Comparison of ENCODE assay signal across 12 cellular contexts in genomic region chr13:36154567-36155231, GRCh38. TPM values are rescaled to one million over a fixed set of nuclear protein-coding genes. Genes with fewer than 3 reads are reported as not detected.
A peak's percentile ranks its signal among the peaks of the same experiment; 100 is the strongest.
DNase-seq lines count a peak whose midpoint lies in the region; ATAC-seq and TF ChIP-seq lines count a peak whose summit lies in the region.
"Had no signal": no experiment of that assay in that cellular context is flagged by ENCODE, and none has a peak within 500 bp of the region (broad histone marks: within the 10 kb centered on the region; RNA-seq: fewer than 3 reads in every experiment).

No MANE protein-coding gene starts in this region.

- DNase-seq in DMS53 (lab: John Stamatoyannopoulos, UW) (peak; percentile 79), posterior cingulate gyrus (peak in 6 of 10 donors; percentile 16 to 90 (median 68)), 8988T (no peak), epidermal melanocyte (ENCODE audit: insufficient read length, low spot score) (no peak)
- DNase-seq: activated T-cell treated with anti-CD3 and anti-CD28 coated beads for 4 hours; NCI-H187; right lobe of liver; stimulated activated CD8-positive, alpha-beta memory T cell treated with anti-CD3 and anti-CD28 coated beads, Interleukin-4, amount 100 ng/mL, for 48 hours had no signal

- no peaks in the 10 kb centered on the region for H3K9me3 ChIP-seq in iPS-15b (ENCODE audit: control insufficient read depth, insufficient read depth, low read length)
- H3K9me3 ChIP-seq: right lobe of liver had no signal

- peak overlapping the region; percentile 50 for H3K4me3 ChIP-seq in iPS-15b (ENCODE audit: low read depth, low read length)
- H3K4me3 ChIP-seq: right lobe of liver had no signal

- H3K27me3 ChIP-seq in iPS-15b (ENCODE audit: control insufficient read depth, insufficient read depth, low read length) = peaks cover 21% of the 10 kb centered on the region
- H3K27me3 ChIP-seq: right lobe of liver had no signal

- TF ChIP-seq CTCF in brain (conservative IDR thresholded peaks at IDR 0.05) = no peak

- ATAC-seq in HG03520 (IDR thresholded peaks at IDR 0.05; ENCODE audit: unreplicated experiment) (no peak), GM18868 (IDR thresholded peaks at IDR 0.05; ENCODE audit: unreplicated experiment) (no peak)
- ATAC-seq: right lobe of liver had no signal

- peaks cover 2 to 15% (median 4%) of the 10 kb centered on the region in 5 experiments for H3K9me3 Mint-ChIP-seq in brain

- H3K4me1 Mint-ChIP-seq in brain = peaks cover 38% of the 10 kb centered on the region

- H3K36me3 Mint-ChIP-seq in brain = no peaks in the 10 kb centered on the region

- H3K4me1 ChIP-seq in iPS-15b (ENCODE audit: control insufficient read depth, insufficient read depth, low read length) = no peaks in the 10 kb centered on the region
- H3K4me1 ChIP-seq: right lobe of liver had no signal

- no peak overlapping the region for H3K9ac ChIP-seq in iPS-15b (ENCODE audit: low read depth, low read length)

- H3K36me3 ChIP-seq in iPS-15b (ENCODE audit: control insufficient read depth, insufficient read depth, low read length) = no peaks in the 10 kb centered on the region
- H3K36me3 ChIP-seq: right lobe of liver had no signal

- peaks cover 2% of the 10 kb centered on the region for H3K27me3 Mint-ChIP-seq in brain

- peak overlapping the region in 3 of 5 experiments; percentile 71 to 76 (median 74) for H3K27ac Mint-ChIP-seq in brain

- intact Hi-C loops in posterior cingulate gyrus (cut with DNase I) = no loop called here

- H3K4me3 Mint-ChIP-seq in brain = peak overlapping the region; percentile 39 to 80 (median 75)

RNA-seq across cellular contexts. Expression of gene DCLK1, which starts 23.5 kb away (rescaled TPM):
- polyA plus RNA-seq in brain (ENCODE audit: insufficient read depth, low read depth, low replicate concordance) = 12.6 TPM

RNA-seq across cellular contexts. Expression of gene SOHLH2, which starts 59.7 kb away (rescaled TPM):
- 0.19 TPM for polyA plus RNA-seq in brain (ENCODE audit: insufficient read depth, low read depth, low replicate concordance)

Comparison
In these comparisons a context has a peak if more than half of its experiments do, and no peak if none do; other contexts are left out.
1. DNase-seq: peak in DMS53 (single experiment) and posterior cingulate gyrus (6 of 10); none in 8988T (single experiment) and epidermal melanocyte (single experiment).